Comparison of ENCODE assay signal across 10 cellular contexts in the genomic region with DNA sequence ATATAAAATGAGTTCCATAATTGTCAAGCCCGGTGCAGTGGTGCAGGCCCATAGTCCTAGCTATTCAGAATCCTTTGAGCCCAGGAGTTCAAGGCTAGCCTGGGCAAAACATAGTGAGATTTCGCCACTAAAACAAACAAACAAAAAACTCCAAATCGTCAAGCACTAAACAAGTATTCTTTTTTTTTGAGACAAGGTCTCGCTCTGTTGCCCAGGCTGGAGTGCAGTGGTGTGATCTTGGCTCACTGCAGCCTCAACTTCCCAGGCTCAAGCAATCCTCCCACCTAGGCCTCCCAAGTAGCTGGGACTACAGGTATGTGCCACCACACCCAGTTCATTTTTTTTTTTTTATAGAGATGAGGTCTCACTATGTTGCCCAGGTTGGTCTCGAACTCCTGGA. TPM values are rescaled to one million over a fixed set of nuclear protein-coding genes. Genes with fewer than 3 reads are reported as not detected.
A peak's percentile ranks its signal among the peaks of the same experiment; 100 is the strongest.
DNase-seq lines count a peak whose midpoint lies in the region; ATAC-seq, FAIRE-seq and TF ChIP-seq lines count a peak whose summit lies in the region.
"Not testable (repeated sequence)": the region's sequence is repeated elsewhere in the genome, so short reads cannot be mapped to it uniquely, and the experiment has no call there.
"Had no signal": no experiment of that assay in that cellular context is flagged by ENCODE, and none has a peak within 500 bp of the region (broad histone marks: within the 10 kb centered on the region; RNA-seq: fewer than 3 reads in every experiment).

No MANE protein-coding gene starts in this region.

- intact Hi-C loops in PC-3 (cut with micrococcal nuclease) (loop anchor here (5.0 kb wide), 1 partner anchor 38 kb away; a partner anchor contains a TSS), sigmoid colon (cut with DNase I) (loop anchor here (2.0 kb wide), 1 partner anchor 14 kb away; no protein-coding TSS in a partner anchor)
- intact Hi-C loops in body of pancreas (cut with DNase I); esophagus muscularis mucosa (cut with DNase I): not testable (repeated sequence)

- H2BK5ac ChIP-seq in mesenchymal stem cell (ENCODE audit: low read depth, low read length, poor library complexity, severe bottlenecking), result not testable (repeated sequence)

- FAIRE-seq in GM12892 (lab: Jason Lieb, UNC), result peak; percentile 17

- H3K4me3 ChIP-seq in PC-3 (ENCODE audit: low read length); body of pancreas; esophagus muscularis mucosa; mesenchymal stem cell (ENCODE audit: insufficient read depth in 1 of 2, low read depth in 1 of 2, low read length in 2 of 2); sigmoid colon: not testable (repeated sequence)

- H2AK5ac ChIP-seq in mesenchymal stem cell (ENCODE audit: low read length, severe bottlenecking), result peak overlapping the region; percentile 28

- not testable (repeated sequence) for H3F3A ChIP-seq in PC-3 (ENCODE audit: low read length, unreplicated experiment)

- not testable (repeated sequence) for H2BK15ac ChIP-seq in mesenchymal stem cell (ENCODE audit: low read depth, poor library complexity, severe bottlenecking)

- H3K9ac ChIP-seq in PC-3 (ENCODE audit: low read length); mesenchymal stem cell (ENCODE audit: low read length): not testable (repeated sequence)

- not testable (repeated sequence) for H3K79me2 ChIP-seq in PC-3 (ENCODE audit: low read length)

- peak overlapping the region; percentile 79 for H3K27ac Mint-ChIP-seq in T-helper 17 cell

- H3K14ac ChIP-seq in mesenchymal stem cell (ENCODE audit: low read length in 2 of 2), result not testable (repeated sequence)

- H3K79me1 ChIP-seq in mesenchymal stem cell (replicated peaks; ENCODE audit: low read length, poor library complexity, severe bottlenecking), result peaks cover 23% of the 10 kb centered on the region

- H3K36me3 Mint-ChIP-seq in T-helper 17 cell (ENCODE audit: low read depth), result not testable (repeated sequence)

- POLR2A ChIA-PET in PC-3 (lab: Charles Lee; ENCODE audit: unreplicated experiment), result not testable (repeated sequence)

- H2BK120ac ChIP-seq in mesenchymal stem cell (ENCODE audit: low read depth, low read length), result not testable (repeated sequence)

- not testable (repeated sequence) for H3K4ac ChIP-seq in mesenchymal stem cell (ENCODE audit: low read depth in 1 of 2, low read length in 2 of 2)

- H3K4me1 ChIP-seq in PC-3 (ENCODE audit: insufficient read depth, low read length) (peaks cover 45% of the 10 kb centered on the region), body of pancreas (peaks cover 41% of the 10 kb centered on the region), esophagus muscularis mucosa (peaks cover 22 to 44% (median 35%) of the 10 kb centered on the region in 4 donors), mesenchymal stem cell (ENCODE audit: control insufficient read depth, insufficient read depth, low read depth, low read length) (peaks cover 20% of the 10 kb centered on the region), sigmoid colon (peaks cover 0 to 51% (median 47%) of the 10 kb centered on the region in 4 donors)

- H3K9me2 ChIP-seq in PC-3 (replicated peaks; ENCODE audit: low read length), result not testable (repeated sequence)

- not testable (repeated sequence) for H4K8ac ChIP-seq in mesenchymal stem cell (ENCODE audit: low read length)

- CTCF ChIA-PET in PC-3 (lab: Charles Lee), result not testable (repeated sequence)

- peaks cover 57% of the 10 kb centered on the region for H3K36me3 ChIP-seq in PC-3 (ENCODE audit: low read depth, low read length)
- H3K36me3 ChIP-seq in body of pancreas (replicated peaks in 1 of 2; ENCODE audit: insufficient read depth in 1 of 2, low read depth in 2 of 2), result peaks cover 0 to 21% of the 10 kb centered on the region in 2 donors
- peaks cover 38 to 92% (median 80%) of the 10 kb centered on the region in 4 donors for H3K36me3 ChIP-seq in esophagus muscularis mucosa
- peaks cover 58 to 82% of the 10 kb centered on the region in 2 experiments for H3K36me3 ChIP-seq in mesenchymal stem cell (ENCODE audit: control insufficient read depth in 1 of 2, insufficient read depth in 2 of 2, low read depth in 1 of 2, low read length in 2 of 2)
- H3K36me3 ChIP-seq in sigmoid colon, result peaks cover 22 to 60% (median 42%) of the 10 kb centered on the region in 4 donors

- not testable (repeated sequence) for H2AFZ ChIP-seq in PC-3 (ENCODE audit: low read length); mesenchymal stem cell (ENCODE audit: low read depth, low read length)

- H3K27ac ChIP-seq in PC-3 (ENCODE audit: low read length) (peak overlapping the region; percentile 70), body of pancreas (peak overlapping the region in 3 of 4 donors; percentile 29 to 76 (median 32)), esophagus muscularis mucosa (replicated peaks in 1 of 4) (peak overlapping the region; percentile 57 to 80 (median 66)), mesenchymal stem cell (ENCODE audit: low read length, poor library complexity, severe bottlenecking) (peak overlapping the region; percentile 77), sigmoid colon (peak overlapping the region; percentile 63 to 79 (median 73))

- 77 to 78% methylated on average over 5 of the region's 5 CpGs for WGBS in body of pancreas, 2 donors
- WGBS in esophagus muscularis mucosa, result 92% methylated on average over 5 of the region's 5 CpGs
- WGBS in mesenchymal stem cell, result 92% methylated on average over 5 of the region's 5 CpGs
- 88% methylated on average over 5 of the region's 5 CpGs for WGBS in sigmoid colon, 2 donors

- not testable (repeated sequence) for TF ChIP-seq POLR2A in GM12892 (IDR thresholded peaks at IDR 0.05; ENCODE audit: low read depth, low read length); body of pancreas (IDR thresholded peaks at IDR 0.05); esophagus muscularis mucosa (IDR thresholded peaks at IDR 0.05; ENCODE audit: low read depth); sigmoid colon (IDR thresholded peaks at IDR 0.05)

- not testable (repeated sequence) for H2BK12ac ChIP-seq in mesenchymal stem cell (ENCODE audit: low read length in 2 of 2)

- not testable (repeated sequence) for H3K9me3 ChIP-seq in PC-3 (ENCODE audit: low read length); T-helper 17 cell (ENCODE audit: control insufficient read depth, low read length, poor library complexity, severe bottlenecking); body of pancreas; esophagus muscularis mucosa; mesenchymal stem cell (ENCODE audit: control insufficient read depth, low read length); sigmoid colon

- H3K18ac ChIP-seq in mesenchymal stem cell (ENCODE audit: low read depth in 1 of 2, low read length in 2 of 2), result not testable (repeated sequence)

- not testable (repeated sequence) for H3K4me1 Mint-ChIP-seq in T-helper 17 cell

- H3K4me2 ChIP-seq in PC-3 (ENCODE audit: low read length), result 0 out of 2 replicates have a peak overlapping the region, but pooled peaks have one; percentile 16
- not testable (repeated sequence) for H3K4me2 ChIP-seq in mesenchymal stem cell (ENCODE audit: low read length, poor library complexity, severe bottlenecking)

- not testable (repeated sequence) for H3K23ac ChIP-seq in mesenchymal stem cell (ENCODE audit: low read length in 2 of 2)

- H4K20me1 ChIP-seq in PC-3 (ENCODE audit: low read length), result not testable (repeated sequence)

- not testable (repeated sequence) for TF ChIP-seq CTCF in PC-3 (conservative IDR thresholded peaks at IDR 0.05; ENCODE audit: low read depth, low read length); body of pancreas (IDR thresholded peaks at IDR 0.05); esophagus muscularis mucosa (IDR thresholded peaks at IDR 0.05); sigmoid colon (IDR thresholded peaks at IDR 0.05)

- not testable (repeated sequence) for H3K27me3 Mint-ChIP-seq in T-helper 17 cell

- not testable (repeated sequence) for TF ChIP-seq EP300 in esophagus muscularis mucosa (IDR thresholded peaks at IDR 0.05); sigmoid colon (IDR thresholded peaks at IDR 0.05)

- DNase-seq in GM12892 (ENCODE audit: insufficient read length); PC-3; T-helper 17 cell; body of pancreas; esophagus muscularis mucosa (ENCODE audit: extremely low spot score); mesenchymal stem cell; sigmoid colon: not testable (repeated sequence)

- not testable (repeated sequence) for BruUV-seq in PC-3 (replicated peaks; lab: Mats Ljungman, UMichigan)

- not testable (repeated sequence) for ATAC-seq in PC-3, T-helper 17 cell, body of pancreas

- not testable (repeated sequence) for H4K91ac ChIP-seq in mesenchymal stem cell (ENCODE audit: low read length)

- not testable (repeated sequence) for H3K4me3 Mint-ChIP-seq in T-helper 17 cell

- not testable (repeated sequence) for H3K27me3 ChIP-seq in PC-3 (ENCODE audit: low read length); body of pancreas; esophagus muscularis mucosa; mesenchymal stem cell (ENCODE audit: control insufficient read depth in 1 of 2, insufficient read depth in 1 of 2, low read length in 2 of 2); sigmoid colon

RNA-seq across cellular contexts. Expression of a gene that starts 29.4 kb away (rescaled TPM):
- not detected for polyA plus RNA-seq in GM12892 (2012; ENCODE audit: missing spikeins)
- total RNA-seq in PC-3 (2014; rRNA removed) (1.4 TPM in 1 of 2 replicates, not detected in the other), T-helper 17 cell (under 1 TPM in 1 of 2 donors, not detected in 1; 0.92 TPM), body of pancreas (under 1 TPM in 1 of 2 donors, not detected in 1; 0.78 TPM), esophagus muscularis mucosa (1 to 10 TPM in 1 of 4 donors, under 1 TPM in 2, not detected in 1; 0.50 to 1.6 (median 0.84) TPM), sigmoid colon (1 to 10 TPM in 2 of 4 donors, under 1 TPM in 2; 0.33 to 1.7 (median 0.92) TPM)
- polyA plus RNA-seq in mesenchymal stem cell (2013, experiment 1 of 2), result 0.06 TPM
- polyA plus RNA-seq in mesenchymal stem cell (2013, experiment 2 of 2), result 0.04 TPM
- polyA plus RNA-seq in sigmoid colon, result 1 to 10 TPM in 1 of 3 donors, not detected in 2; 3.0 TPM
- total RNA-seq: IMR-90, SK-MEL-5 had no signal
- polyA plus RNA-seq: AG04450 had no signal

RNA-seq across cellular contexts. Expression of a gene that starts 38.4 kb away (rescaled TPM):
- polyA plus RNA-seq in GM12892 (2012; ENCODE audit: missing spikeins), result not detected
- total RNA-seq in PC-3 (2014; rRNA removed) (58.4 and 75.7 TPM in 2 replicates), T-helper 17 cell (10 to 100 TPM in 1 of 2 donors, 1 to 10 TPM in 1; 2.5 to 32.6 TPM), body of pancreas (10 to 100 TPM; 15.8 to 19.2 TPM), esophagus muscularis mucosa (10 to 100 TPM; 25.8 to 63.9 (median 38.8) TPM), sigmoid colon (10 to 100 TPM; 14.0 to 25.2 (median 19.3) TPM)
- polyA plus RNA-seq in mesenchymal stem cell (2013, experiment 1 of 2), result 21.8 TPM
- polyA plus RNA-seq in mesenchymal stem cell (2013, experiment 2 of 2), result 22.6 TPM
- polyA plus RNA-seq in sigmoid colon, result 10 to 100 TPM; 12.0 to 27.5 (median 23.8) TPM

RNA-seq across cellular contexts. Expression of a gene that starts 43.5 kb away (rescaled TPM):
- polyA plus RNA-seq in GM12892 (2012; ENCODE audit: missing spikeins), result 28.3 TPM
- 81.2 and 96.4 TPM in 2 replicates for total RNA-seq in PC-3 (2014; rRNA removed)
- total RNA-seq in T-helper 17 cell, result 10 to 100 TPM; 41.2 to 42.8 TPM
- 10 to 100 TPM; 45.5 to 66.9 TPM for total RNA-seq in body of pancreas
- total RNA-seq in esophagus muscularis mucosa, result 10 to 100 TPM; 55.6 to 72.2 (median 57.4) TPM
- polyA plus RNA-seq in mesenchymal stem cell (2013, experiment 1 of 2), result 36.9 TPM
- polyA plus RNA-seq in mesenchymal stem cell (2013, experiment 2 of 2), result 35.5 TPM
- total RNA-seq in sigmoid colon, result 10 to 100 TPM; 33.1 to 55.1 (median 41.4) TPM
- 10 to 100 TPM; 36.6 to 83.2 (median 52.9) TPM for polyA plus RNA-seq in sigmoid colon
